ENCODE assay signal across 1 cellular context in genomic region chr7:151226560-151226874, GRCh38.
TF ChIP-seq lines count a peak whose summit lies in the region.

No MANE protein-coding gene starts in this region.

TF ChIP-seq in K562, 482 proteins besides CTCF, POLR2A, EP300 and RAD21 (continued from another document):
- TF ChIP-seq RERE (CRISPR knock-in tag; IDR thresholded peaks at IDR 0.05; ENCODE audit: borderline replicate concordance), result 0 out of 2 replicates have a peak, but pooled peaks have one; percentile 85
- no peak for TF ChIP-seq ZNF431 (CRISPR knock-in tag; IDR thresholded peaks at IDR 0.05)
- no peak for TF ChIP-seq ZNF695 (CRISPR knock-in tag; IDR thresholded peaks at IDR 0.05)
- no peak for TF ChIP-seq SRF (CRISPR knock-in tag; IDR thresholded peaks at IDR 0.05)
- no peak for TF ChIP-seq ZNF780A (CRISPR knock-in tag; IDR thresholded peaks at IDR 0.05)
- 0 out of 2 replicates have a peak, but pooled peaks have one; percentile 45 for TF ChIP-seq SMARCE1 (IDR thresholded peaks at IDR 0.05)
